11 cellular contexts compared by ENCODE assay signal in genomic region chr3:125003369-125003853, GRCh38. TPM values are rescaled to one million over a fixed set of nuclear protein-coding genes. Genes with fewer than 3 reads are reported as not detected.
DNase-seq lines count a peak whose midpoint lies in the region; ATAC-seq and TF ChIP-seq lines count a peak whose summit lies in the region.
"Had no signal": no experiment of that assay in that cellular context is flagged by ENCODE, and none has a peak within 500 bp of the region (broad histone marks: within the 10 kb centered on the region; RNA-seq: fewer than 3 reads in every experiment).

No MANE protein-coding gene starts in this region.

- H3K36me3 ChIP-seq in fibroblast of lung (ENCODE audit: control insufficient read depth, insufficient read depth, low read length) (peaks cover 19% of the 10 kb centered on the region), muscle layer of duodenum (ENCODE audit: control insufficient read depth in 1 of 2, insufficient read depth in 2 of 2, low read length in 2 of 2) (peaks cover 32 to 54% of the 10 kb centered on the region in 2 donors), upper lobe of right lung (peaks cover 85% of the 10 kb centered on the region)

- peak overlapping the region; percentile 19 for H3K4me2 ChIP-seq in fibroblast of lung (ENCODE audit: extremely low read depth, insufficient read depth, low read length)

- TF ChIP-seq CTCF in fibroblast of lung (conservative IDR thresholded peaks at IDR 0.05 in 1 of 2, IDR thresholded peaks at IDR 0.05 in 1 of 2; ENCODE audit: low read depth in 1 of 2, low read length in 2 of 2) (no peak), upper lobe of right lung (IDR thresholded peaks at IDR 0.05) (no peak)

- H3K27ac ChIP-seq in fibroblast of lung (ENCODE audit: insufficient read depth, low read length) (peak overlapping the region; percentile 22), muscle layer of duodenum (ENCODE audit: low read length) (peak overlapping the region; percentile 10), upper lobe of right lung (peak overlapping the region; percentile 39)

- peak; percentile 61 for ATAC-seq in upper lobe of right lung
- no peak for ATAC-seq in GM21786 (IDR thresholded peaks at IDR 0.05; ENCODE audit: unreplicated experiment)

- no peaks in the 10 kb centered on the region for H3K9me3 ChIP-seq in fibroblast of lung (ENCODE audit: control insufficient read depth, insufficient read depth, low read depth, low read length)
- H3K9me3 ChIP-seq in muscle layer of duodenum (ENCODE audit: control insufficient read depth in 1 of 2, low read length in 2 of 2), result no peaks in the 10 kb centered on the region
- no peaks in the 10 kb centered on the region for H3K9me3 ChIP-seq in upper lobe of right lung

- intact Hi-C loops in upper lobe of right lung (cut with DNase I), result no loop called here

- H2AFZ ChIP-seq in fibroblast of lung (ENCODE audit: low read length), result no peak overlapping the region

- no peak overlapping the region for H3K9ac ChIP-seq in fibroblast of lung (ENCODE audit: insufficient read depth, low read length)

- H3K27me3 ChIP-seq in fibroblast of lung (ENCODE audit: control insufficient read depth, insufficient read depth, low read length) (no peaks in the 10 kb centered on the region), muscle layer of duodenum (ENCODE audit: low read depth, low read length) (no peaks in the 10 kb centered on the region), upper lobe of right lung (no peaks in the 10 kb centered on the region)

- no peaks in the 10 kb centered on the region for H4K20me1 ChIP-seq in fibroblast of lung (ENCODE audit: control insufficient read depth, extremely low read depth, insufficient read depth, low read length)

- H3K4me3 ChIP-seq in fibroblast of lung (replicated peaks in 1 of 4; ENCODE audit: control extremely low read depth in 1 of 4, insufficient read depth in 1 of 4, low read depth in 3 of 4, low read length in 4 of 4) (no peak overlapping the region), muscle layer of duodenum (ENCODE audit: low read depth in 1 of 2, low read length in 2 of 2) (no peak overlapping the region), upper lobe of right lung (no peak overlapping the region)

- H3K4me1 ChIP-seq in fibroblast of lung (ENCODE audit: control insufficient read depth, extremely low read depth, insufficient read depth, low read length) (peaks cover 22% of the 10 kb centered on the region), muscle layer of duodenum (ENCODE audit: control insufficient read depth in 1 of 2, insufficient read depth in 2 of 2, low read length in 2 of 2) (peaks cover 25 to 73% of the 10 kb centered on the region in 2 donors), upper lobe of right lung (peaks cover 19% of the 10 kb centered on the region)

- DNase-seq in M059J (ENCODE audit: low read depth), result peak; percentile 86
- peak; percentile 62 to 75 for DNase-seq in fibroblast of lung (ENCODE audit: low read depth in 2 of 2)
- DNase-seq in upper lobe of right lung, result no peak
- DNase-seq in NCI-H2107 treated with DMSO at 0.1 percent for 48 hours (lab: John Stamatoyannopoulos, UW; ENCODE audit: unreplicated experiment), result no peak
- DNase-seq in NCI-H446 (lab: John Stamatoyannopoulos, UW), result no peak
- no peak for DNase-seq in T-helper 2 cell
- DNase-seq: activated naive CD4-positive, alpha-beta T cell; NCI-H446 treated with DMSO at 0.1 percent for 48 hours; stimulated activated naive CD4-positive, alpha-beta T cell treated with Interleukin-2 at 50 U/mL for 16 hours had no signal

- no peaks in the 10 kb centered on the region for H3K79me2 ChIP-seq in fibroblast of lung (ENCODE audit: control insufficient read depth, insufficient read depth, low read length)

RNA-seq across cellular contexts. Expression of gene HEG1, which starts 52.4 kb away (rescaled TPM):
- 59.7 and 139 TPM in 2 replicates for total RNA-seq in M059J (2014; rRNA removed; shearing (Covaris generic))
- total RNA-seq in fibroblast of lung (69.9 and 137 TPM in 2 replicates), upper lobe of right lung (234 TPM)
- 167 and 305 TPM in 2 replicates for polyA plus RNA-seq in fibroblast of lung
- polyA plus RNA-seq in fibroblast of lung (2012), result 103 and 232 TPM in 2 replicates
- 597 and 854 TPM in 2 replicates for polyA minus RNA-seq in fibroblast of lung (ENCODE audit: low replicate concordance)

Comparison
In these comparisons a context has a peak if more than half of its experiments do, and no peak if none do; other contexts are left out.
1. DNase-seq: peak in M059J (single experiment) and fibroblast of lung (2 of 2); none in upper lobe of right lung (single experiment), NCI-H2107 treated with DMSO at 0.1 percent for 48 hours (single experiment), NCI-H446 (0 of 2) and T-helper 2 cell (0 of 5).
2. Peak in every context shown above with its lines, with median percentiles within 50 percentile points of each other: H3K27ac ChIP-seq.